ENCODE assay signal across 1 cellular context in the genomic region with DNA sequence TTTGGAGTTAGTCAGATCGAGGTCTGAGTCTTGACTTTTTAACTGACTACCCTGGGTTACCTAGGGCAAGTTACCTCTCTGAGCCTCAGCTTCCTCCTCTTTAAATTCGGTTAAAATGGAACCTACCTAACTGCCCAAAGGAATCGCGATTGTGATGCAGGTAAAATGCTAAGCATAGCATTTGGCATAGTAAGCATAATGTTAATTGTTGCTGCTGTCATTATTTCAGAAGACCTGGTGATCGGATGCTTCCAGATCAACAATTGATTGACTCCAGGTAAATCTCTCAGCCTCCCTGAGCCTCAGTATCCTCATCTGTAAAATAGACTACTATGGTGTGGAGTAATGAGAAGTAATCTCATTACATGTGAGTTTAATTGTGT.
TF ChIP-seq lines count a peak whose summit lies in the region.

No MANE protein-coding gene starts in this region.

TF ChIP-seq in IMR-90, 13 proteins besides CTCF, POLR2A, EP300 and RAD21:
- TF ChIP-seq RCOR1 (IDR thresholded peaks at IDR 0.05; ENCODE audit: insufficient replicate concordance, low read length) (no peak), RFX5 (IDR thresholded peaks at IDR 0.05; ENCODE audit: low read depth, low read length) (no peak), MAFK (IDR thresholded peaks at IDR 0.05; ENCODE audit: low read depth, low read length) (peak; percentile 34)
